19 cellular contexts compared by ENCODE assay signal in the genomic region with DNA sequence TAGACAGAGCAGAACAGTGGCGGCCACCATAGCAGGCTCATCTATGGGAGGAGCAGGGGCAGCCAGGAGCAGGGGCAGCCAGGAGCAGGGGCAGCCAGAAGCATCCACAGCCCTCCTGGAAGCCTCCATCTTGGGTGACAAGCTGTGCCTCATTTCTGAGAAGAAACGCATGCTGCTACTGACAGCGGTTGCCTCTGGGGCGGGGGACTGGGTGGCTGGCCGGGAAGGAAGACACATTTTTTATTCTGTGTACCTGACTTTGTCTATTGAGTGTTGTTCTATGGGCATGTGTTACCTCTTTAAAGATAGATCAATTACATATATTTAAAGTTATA.
DNase-seq lines count a peak whose midpoint lies in the region; TF ChIP-seq lines count a peak whose summit lies in the region.
"Had no signal": no experiment of that assay in that cellular context is flagged by ENCODE, and none has a peak within 500 bp of the region (broad histone marks: within the 10 kb centered on the region; RNA-seq: fewer than 3 reads in every experiment).

No MANE protein-coding gene starts in this region.

- H3K9me3 ChIP-seq in CD4-positive, alpha-beta memory T cell (ENCODE audit: control insufficient read depth in 1 of 2, low read length in 2 of 2) = no peaks in the 10 kb centered on the region
- no peaks in the 10 kb centered on the region for H3K9me3 ChIP-seq in GM23248 (ENCODE audit: low read depth)

- H3K27me3 ChIP-seq in CD4-positive, alpha-beta memory T cell (ENCODE audit: insufficient read depth, low read length) = no peaks in the 10 kb centered on the region
- no peaks in the 10 kb centered on the region for H3K27me3 ChIP-seq in GM23248 (replicated peaks; ENCODE audit: insufficient read depth)
- H3K27me3 ChIP-seq: heart left ventricle had no signal

- H3K4me3 Mint-ChIP-seq in activated naive CD8-positive, alpha-beta T cell = peak overlapping the region; percentile 7
- H3K4me3 Mint-ChIP-seq in activated naive CD8-positive, alpha-beta T cell treated with anti-CD3 and anti-CD28 coated beads for 36 hours = no peak overlapping the region
- no peak overlapping the region for H3K4me3 Mint-ChIP-seq in activated T-helper 1 cell treated with anti-CD3 and anti-CD28 coated beads, Interleukin-12 subunit alpha, Interleukin-12 subunit beta, Interleukin-2, Interleukin-4 antibody, amounts not matched to agents 30 ng/mL and 10 ng/mL and 1 ng/mL, durations not matched to agents 14 hours and 24 hours and 36 hours
- no peak overlapping the region for H3K4me3 Mint-ChIP-seq in nephron
- H3K4me3 Mint-ChIP-seq in CD4-positive, alpha-beta memory T cell = no peak overlapping the region
- H3K4me3 Mint-ChIP-seq: activated CD4-positive, alpha-beta T cell treated with anti-CD3 and anti-CD28 coated beads, Interleukin-2, amount 10 ng/mL, durations not matched to agents 24 days and 14 days had no signal

- no peak overlapping the region for H3K4me3 ChIP-seq in CD4-positive, alpha-beta memory T cell (ENCODE audit: low read length in 2 of 2)
- H3K4me3 ChIP-seq in GM23248 = no peak overlapping the region
- H3K4me3 ChIP-seq: A549, heart left ventricle had no signal

- no peaks in the 10 kb centered on the region for H3K36me3 Mint-ChIP-seq in activated naive CD8-positive, alpha-beta T cell
- no peaks in the 10 kb centered on the region for H3K36me3 Mint-ChIP-seq in activated naive CD8-positive, alpha-beta T cell treated with anti-CD3 and anti-CD28 coated beads for 36 hours
- peaks cover 3% of the 10 kb centered on the region for H3K36me3 Mint-ChIP-seq in activated T-helper 1 cell treated with anti-CD3 and anti-CD28 coated beads, Interleukin-12 subunit alpha, Interleukin-12 subunit beta, Interleukin-2, Interleukin-4 antibody, amounts not matched to agents 30 ng/mL and 10 ng/mL and 1 ng/mL, durations not matched to agents 14 hours and 24 hours and 36 hours (ENCODE audit: low read depth)
- H3K36me3 Mint-ChIP-seq in nephron (ENCODE audit: low read depth) = peaks cover 3% of the 10 kb centered on the region
- H3K36me3 Mint-ChIP-seq in CD4-positive, alpha-beta memory T cell = no peaks in the 10 kb centered on the region

- in situ Hi-C loops in GM23248 (cut with MboI) = no loop called here

- no peaks in the 10 kb centered on the region for H3K9me3 Mint-ChIP-seq in activated naive CD8-positive, alpha-beta T cell (ENCODE audit: low read depth)
- H3K9me3 Mint-ChIP-seq in activated naive CD8-positive, alpha-beta T cell treated with anti-CD3 and anti-CD28 coated beads for 36 hours = no peaks in the 10 kb centered on the region
- H3K9me3 Mint-ChIP-seq in activated T-helper 1 cell treated with anti-CD3 and anti-CD28 coated beads, Interleukin-12 subunit alpha, Interleukin-12 subunit beta, Interleukin-2, Interleukin-4 antibody, amounts not matched to agents 30 ng/mL and 10 ng/mL and 1 ng/mL, durations not matched to agents 14 hours and 24 hours and 36 hours = peaks cover 6% of the 10 kb centered on the region
- peaks cover 5% of the 10 kb centered on the region for H3K9me3 Mint-ChIP-seq in nephron
- no peaks in the 10 kb centered on the region for H3K9me3 Mint-ChIP-seq in CD4-positive, alpha-beta memory T cell
- H3K9me3 Mint-ChIP-seq: activated CD4-positive, alpha-beta T cell treated with anti-CD3 and anti-CD28 coated beads, Interleukin-2, amount 10 ng/mL, durations not matched to agents 24 days and 14 days had no signal

- H3K9me2 ChIP-seq in GM23248 (ENCODE audit: insufficient read depth) = no peaks in the 10 kb centered on the region

- 74 to 82% methylated on average over 5 of the region's 5 CpGs for WGBS in GM23248 (ENCODE audit: low coverage in 1 of 2, low lambda C conversion rate in 2 of 2, missing lambda C conversion rate in 2 of 2), 2 experiments

- H3F3A ChIP-seq in GM23248 (ENCODE audit: insufficient read depth) = no peaks in the 10 kb centered on the region

- H3K4me1 Mint-ChIP-seq in activated naive CD8-positive, alpha-beta T cell (ENCODE audit: low read depth) = peaks cover 22% of the 10 kb centered on the region
- peaks cover 16% of the 10 kb centered on the region for H3K4me1 Mint-ChIP-seq in activated naive CD8-positive, alpha-beta T cell treated with anti-CD3 and anti-CD28 coated beads for 36 hours
- H3K4me1 Mint-ChIP-seq in activated T-helper 1 cell treated with anti-CD3 and anti-CD28 coated beads, Interleukin-12 subunit alpha, Interleukin-12 subunit beta, Interleukin-2, Interleukin-4 antibody, amounts not matched to agents 30 ng/mL and 10 ng/mL and 1 ng/mL, durations not matched to agents 14 hours and 24 hours and 36 hours (ENCODE audit: low read depth) = peaks cover 60% of the 10 kb centered on the region
- H3K4me1 Mint-ChIP-seq in nephron = peaks cover 14% of the 10 kb centered on the region
- peaks cover 10 to 22% (median 13%) of the 10 kb centered on the region in 4 donors for H3K4me1 Mint-ChIP-seq in CD4-positive, alpha-beta memory T cell

- no peak overlapping the region for H3K27ac Mint-ChIP-seq in activated naive CD8-positive, alpha-beta T cell
- H3K27ac Mint-ChIP-seq in activated naive CD8-positive, alpha-beta T cell treated with anti-CD3 and anti-CD28 coated beads for 36 hours = no peak overlapping the region
- peak overlapping the region; percentile 11 for H3K27ac Mint-ChIP-seq in activated T-helper 1 cell treated with anti-CD3 and anti-CD28 coated beads, Interleukin-12 subunit alpha, Interleukin-12 subunit beta, Interleukin-2, Interleukin-4 antibody, amounts not matched to agents 30 ng/mL and 10 ng/mL and 1 ng/mL, durations not matched to agents 14 hours and 24 hours and 36 hours
- peak overlapping the region; percentile 81 to 98 (median 97) for H3K27ac Mint-ChIP-seq in nephron
- no peak overlapping the region for H3K27ac Mint-ChIP-seq in CD4-positive, alpha-beta memory T cell
- H3K27ac Mint-ChIP-seq: activated CD4-positive, alpha-beta T cell treated with anti-CD3 and anti-CD28 coated beads, Interleukin-2, amount 10 ng/mL, durations not matched to agents 24 days and 14 days had no signal

- H3K27ac ChIP-seq in CD4-positive, alpha-beta memory T cell (ENCODE audit: low read depth, low read length) = no peak overlapping the region
- H3K27ac ChIP-seq in GM23248 = no peak overlapping the region
- H3K27ac ChIP-seq: A549, parathyroid adenoma had no signal

- H3K4me1 ChIP-seq in CD4-positive, alpha-beta memory T cell (ENCODE audit: insufficient read depth, low read length) = no peaks in the 10 kb centered on the region
- H3K4me1 ChIP-seq in GM23248 (ENCODE audit: insufficient read depth) = no peaks in the 10 kb centered on the region
- H3K4me1 ChIP-seq: A549, parathyroid adenoma had no signal

- POLR2A ChIA-PET in CD4-positive, alpha-beta memory T cell (lab: Charles Lee; ENCODE audit: partially characterized antibody) = interaction anchor here (0.9 to 1.9 kb wide), 3 partner anchors 9 to 13 kb away, joined by 4 to 6 read pairs (median 5); no protein-coding TSS in a partner anchor

- no peaks in the 10 kb centered on the region for H3K27me3 Mint-ChIP-seq in activated naive CD8-positive, alpha-beta T cell
- H3K27me3 Mint-ChIP-seq in activated naive CD8-positive, alpha-beta T cell treated with anti-CD3 and anti-CD28 coated beads for 36 hours = no peaks in the 10 kb centered on the region
- peaks cover 20% of the 10 kb centered on the region for H3K27me3 Mint-ChIP-seq in activated T-helper 1 cell treated with anti-CD3 and anti-CD28 coated beads, Interleukin-12 subunit alpha, Interleukin-12 subunit beta, Interleukin-2, Interleukin-4 antibody, amounts not matched to agents 30 ng/mL and 10 ng/mL and 1 ng/mL, durations not matched to agents 14 hours and 24 hours and 36 hours (ENCODE audit: insufficient read depth)
- H3K27me3 Mint-ChIP-seq in nephron (ENCODE audit: low read depth) = peaks cover 11% of the 10 kb centered on the region
- no peaks in the 10 kb centered on the region for H3K27me3 Mint-ChIP-seq in CD4-positive, alpha-beta memory T cell

- H4K20me1 ChIP-seq in GM23248 (ENCODE audit: insufficient read depth) = no peaks in the 10 kb centered on the region

- no peak for TF ChIP-seq CTCF in nephron (IDR thresholded peaks at IDR 0.05; ENCODE audit: unreplicated experiment in 3 of 3)

- no peak overlapping the region for H2AFZ ChIP-seq in GM23248
- H2AFZ ChIP-seq: parathyroid adenoma had no signal

- intact Hi-C loops in activated T-helper 1 cell treated with anti-CD3 and anti-CD28 coated beads, Interleukin-12 subunit alpha, Interleukin-12 subunit beta, Interleukin-2, Interleukin-4 antibody, amounts not matched to agents 30 ng/mL and 10 ng/mL and 1 ng/mL, durations not matched to agents 14 hours and 24 hours and 36 hours (cut with micrococcal nuclease) = no loop called here
- intact Hi-C loops in CD4-positive, alpha-beta memory T cell (cut with micrococcal nuclease) = no loop called here

- H3K4me2 ChIP-seq in GM23248 (ENCODE audit: unreplicated experiment) = no peak overlapping the region
- H3K4me2 ChIP-seq: A549 had no signal

- H3K79me2 ChIP-seq in GM23248 (ENCODE audit: insufficient read depth) = no peaks in the 10 kb centered on the region
- H3K79me2 ChIP-seq: parathyroid adenoma had no signal

- no peak for DNase-seq in activated naive CD8-positive, alpha-beta T cell treated with anti-CD3 and anti-CD28 coated beads for 36 hours
- DNase-seq in activated T-helper 1 cell treated with anti-CD3 and anti-CD28 coated beads, Interleukin-12 subunit alpha, Interleukin-12 subunit beta, Interleukin-2, Interleukin-4 antibody, amounts not matched to agents 30 ng/mL and 10 ng/mL and 1 ng/mL, durations not matched to agents 14 hours and 24 hours and 36 hours (ENCODE audit: low spot score) = no peak
- DNase-seq in RKO (ENCODE audit: low spot score) = no peak
- no peak for DNase-seq in CD4-positive, alpha-beta memory T cell
- no peak for DNase-seq in GM23248
- DNase-seq in NCI-H2196 (lab: John Stamatoyannopoulos, UW; ENCODE audit: unreplicated experiment) = no peak
- DNase-seq: activated CD4-positive, alpha-beta T cell treated with anti-CD3 and anti-CD28 coated beads, Interleukin-2, amount 10 ng/mL, durations not matched to agents 24 days and 14 days; activated CD8-positive, alpha-beta memory T cell treated with anti-CD3 and anti-CD28 coated beads, Interleukin-2, amount 50 U/mL, for 48 hours; activated naive CD4-positive, alpha-beta T cell; cerebellar nuclear complex; DMS79; NCI-H2029; NCI-H446; stimulated activated CD4-positive, alpha-beta T cell treated with anti-CD3 and anti-CD28 coated beads, Interleukin-2, amount 100 ng/mL, for 24 hours had no signal

- no peaks in the 10 kb centered on the region for H3K36me3 ChIP-seq in CD4-positive, alpha-beta memory T cell (ENCODE audit: insufficient read depth, low read length)
- no peaks in the 10 kb centered on the region for H3K36me3 ChIP-seq in GM23248 (ENCODE audit: low read depth)
- H3K36me3 ChIP-seq: heart left ventricle had no signal

- CTCF ChIA-PET in CD4-positive, alpha-beta memory T cell (lab: Charles Lee; ENCODE audit: partially characterized antibody) = interaction anchor here (0.9 to 1.9 kb wide), 3 partner anchors 8 to 233 kb away, joined by 3 to 7 read pairs (median 3); no protein-coding TSS in a partner anchor

- no peak overlapping the region for H3K9ac ChIP-seq in GM23248
- H3K9ac ChIP-seq: parathyroid adenoma had no signal

Comparison
In these comparisons a context has a peak if more than half of its experiments do, and no peak if none do; other contexts are left out.
1. H3K27ac Mint-ChIP-seq: peak in activated T-helper 1 cell treated with anti-CD3 and anti-CD28 coated beads, Interleukin-12 subunit alpha, Interleukin-12 subunit beta, Interleukin-2, Interleukin-4 antibody, amounts not matched to agents 30 ng/mL and 10 ng/mL and 1 ng/mL, durations not matched to agents 14 hours and 24 hours and 36 hours (single experiment) and nephron (3 of 3); none in activated naive CD8-positive, alpha-beta T cell (single experiment), activated naive CD8-positive, alpha-beta T cell treated with anti-CD3 and anti-CD28 coated beads for 36 hours (single experiment) and CD4-positive, alpha-beta memory T cell (0 of 7).